Comparison of ENCODE assay signal across 35 cellular contexts in the genomic region with DNA sequence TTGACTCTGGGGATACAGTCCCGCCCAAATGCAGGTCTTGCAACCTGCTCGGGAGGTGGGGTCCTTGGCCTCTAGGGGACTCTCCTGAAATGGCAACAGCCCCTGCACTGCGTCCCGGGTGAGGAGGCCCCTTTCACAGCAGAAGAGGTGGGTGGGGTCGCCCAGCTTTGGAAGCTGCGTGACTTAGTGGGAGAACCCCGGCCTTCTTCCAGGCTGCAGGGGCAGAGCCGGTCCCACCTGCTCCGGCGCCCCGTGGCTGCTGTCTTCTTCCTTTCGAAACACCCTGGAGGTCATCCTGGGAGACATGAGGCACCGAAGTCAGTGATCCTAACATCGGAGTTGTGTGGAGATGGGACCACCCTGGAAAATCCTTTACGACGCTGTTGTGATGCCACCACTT.
"Had no signal": no experiment of that assay in that cellular context is flagged by ENCODE, and none has a peak within 500 bp of the region (broad histone marks: within the 10 kb centered on the region; RNA-seq: fewer than 3 reads in every experiment).

No MANE protein-coding gene starts in this region.

- ATAC-seq: activated CD4-positive, alpha-beta T cell treated with anti-CD3 and anti-CD28 coated beads for 36 hours; activated CD8-positive, alpha-beta memory T cell treated with anti-CD3 and anti-CD28 coated beads, Interleukin-2, amount 10 ng/mL, durations not matched to agents 7 days and 5 days; activated CD8-positive, alpha-beta T cell treated with anti-CD3 and anti-CD28 coated beads, Interleukin-2, amount 10 ng/mL, durations not matched to agents 7 days and 5 days; activated naive CD8-positive, alpha-beta T cell treated with anti-CD3 and anti-CD28 coated beads, Interleukin-2, amount 50 U/mL, for 24 hours; body of pancreas; effector memory CD8-positive, alpha-beta T cell; gastroesophageal sphincter; heart right ventricle; T-helper 17 cell had no signal

- H3K36me3 ChIP-seq: adrenal gland, esophagus squamous epithelium, gastroesophageal sphincter, heart right ventricle, WERI-Rb-1 had no signal

- H3K27me3 ChIP-seq: adrenal gland, body of pancreas had no signal

- H3K27me3 Mint-ChIP-seq: activated CD4-positive, alpha-beta T cell treated with anti-CD3 and anti-CD28 coated beads, Interleukin-2, amount 10 ng/mL, durations not matched to agents 24 days and 14 days; activated CD8-positive, alpha-beta memory T cell treated with anti-CD3 and anti-CD28 coated beads, Interleukin-2, amount 10 ng/mL, durations not matched to agents 7 days and 5 days had no signal

- H3K4me1 Mint-ChIP-seq: activated CD4-positive, alpha-beta T cell treated with anti-CD3 and anti-CD28 coated beads for 36 hours; activated CD4-positive, alpha-beta T cell treated with anti-CD3 and anti-CD28 coated beads, Interleukin-2, amount 10 ng/mL, durations not matched to agents 24 days and 14 days; activated CD8-positive, alpha-beta memory T cell treated with anti-CD3 and anti-CD28 coated beads, Interleukin-2, amount 10 ng/mL, durations not matched to agents 7 days and 5 days; activated naive CD4-positive, alpha-beta T cell treated with anti-CD3 and anti-CD28 coated beads, Interleukin-2, amount 50 U/mL, for 24 hours; activated naive CD8-positive, alpha-beta T cell treated with anti-CD3 and anti-CD28 coated beads for 36 hours; activated naive CD8-positive, alpha-beta T cell treated with anti-CD3 and anti-CD28 coated beads, Interleukin-2, amount 50 U/mL, for 24 hours; T-helper 17 cell had no signal

- H3K27ac Mint-ChIP-seq: activated CD4-positive, alpha-beta memory T cell treated with anti-CD3 and anti-CD28 coated beads for 36 hours; activated CD4-positive, alpha-beta T cell treated with anti-CD3 and anti-CD28 coated beads for 36 hours; activated CD4-positive, alpha-beta T cell treated with anti-CD3 and anti-CD28 coated beads, Interleukin-2, amount 10 ng/mL, durations not matched to agents 24 days and 14 days; activated CD8-positive, alpha-beta memory T cell treated with anti-CD3 and anti-CD28 coated beads, Interleukin-2, amount 10 ng/mL, durations not matched to agents 7 days and 5 days; activated CD8-positive, alpha-beta T cell treated with anti-CD3 and anti-CD28 coated beads, Interleukin-2, amount 10 ng/mL, durations not matched to agents 7 days and 5 days; activated naive CD4-positive, alpha-beta T cell treated with anti-CD3 and anti-CD28 coated beads for 36 hours; activated naive CD4-positive, alpha-beta T cell treated with anti-CD3 and anti-CD28 coated beads, Interleukin-2, amount 50 U/mL, for 24 hours; activated naive CD8-positive, alpha-beta T cell treated with anti-CD3 and anti-CD28 coated beads for 36 hours; activated naive CD8-positive, alpha-beta T cell treated with anti-CD3 and anti-CD28 coated beads, Interleukin-2, amount 50 U/mL, for 24 hours; activated T-helper 1 cell treated with anti-CD3 and anti-CD28 coated beads, Interleukin-12 subunit alpha, Interleukin-12 subunit beta, Interleukin-2, Interleukin-4 antibody, amounts not matched to agents 30 ng/mL and 10 ng/mL and 1 ng/mL, durations not matched to agents 14 hours and 24 hours and 36 hours; activated T-helper 2 cell treated with anti-CD3 and anti-CD28 coated beads, Interferon-gamma antibody, Interleukin-2, Interleukin-4, amounts not matched to agents 10 μg/mL and 5 μg/mL and 100 μg/mL, durations not matched to agents 14 hours and 24 hours and 36 hours; effector memory CD8-positive, alpha-beta T cell; T-helper 17 cell; T-helper 2 cell treated with Interferon-gamma antibody and Interleukin-4, amounts not matched to agents 5 μg/mL and 100 μg/mL, for 36 hours had no signal

- H3K4me3 Mint-ChIP-seq: activated CD4-positive, alpha-beta memory T cell treated with anti-CD3 and anti-CD28 coated beads for 36 hours; activated CD4-positive, alpha-beta T cell treated with anti-CD3 and anti-CD28 coated beads for 36 hours; activated CD4-positive, alpha-beta T cell treated with anti-CD3 and anti-CD28 coated beads, Interleukin-2, amount 10 ng/mL, durations not matched to agents 24 days and 14 days; activated CD8-positive, alpha-beta memory T cell treated with anti-CD3 and anti-CD28 coated beads, Interleukin-2, amount 10 ng/mL, durations not matched to agents 7 days and 5 days; activated CD8-positive, alpha-beta T cell treated with anti-CD3 and anti-CD28 coated beads, Interleukin-2, amount 10 ng/mL, durations not matched to agents 7 days and 5 days; activated naive CD4-positive, alpha-beta T cell treated with anti-CD3 and anti-CD28 coated beads for 36 hours; activated naive CD4-positive, alpha-beta T cell treated with anti-CD3 and anti-CD28 coated beads, Interleukin-2, amount 50 U/mL, for 24 hours; activated naive CD8-positive, alpha-beta T cell treated with anti-CD3 and anti-CD28 coated beads for 36 hours; activated naive CD8-positive, alpha-beta T cell treated with anti-CD3 and anti-CD28 coated beads, Interleukin-2, amount 50 U/mL, for 24 hours; activated T-helper 1 cell treated with anti-CD3 and anti-CD28 coated beads, Interleukin-12 subunit alpha, Interleukin-12 subunit beta, Interleukin-2, Interleukin-4 antibody, amounts not matched to agents 30 ng/mL and 10 ng/mL and 1 ng/mL, durations not matched to agents 14 hours and 24 hours and 36 hours; effector memory CD8-positive, alpha-beta T cell; T-helper 17 cell; T-helper 2 cell treated with Interferon-gamma antibody and Interleukin-4, amounts not matched to agents 5 μg/mL and 100 μg/mL, for 36 hours had no signal

- DNase-seq: activated CD4-positive, alpha-beta memory T cell treated with anti-CD3 and anti-CD28 coated beads for 36 hours; activated CD4-positive, alpha-beta T cell treated with anti-CD3 and anti-CD28 coated beads for 36 hours; activated CD4-positive, alpha-beta T cell treated with anti-CD3 and anti-CD28 coated beads, Interleukin-2, amount 10 ng/mL, durations not matched to agents 24 days and 14 days; activated CD4-positive, CD25-positive, alpha-beta regulatory T cell; activated CD4-positive, CD25-positive, alpha-beta regulatory T cell treated with anti-CD3 and anti-CD28 coated beads, Interleukin-2, amount 50 U/mL, for 72 hours; activated CD8-positive, alpha-beta memory T cell treated with anti-CD3 and anti-CD28 coated beads, Interleukin-2, amount 10 ng/mL, durations not matched to agents 7 days and 5 days; activated CD8-positive, alpha-beta memory T cell treated with anti-CD3 and anti-CD28 coated beads, Interleukin-2, amount 50 U/mL, for 4 hours; activated CD8-positive, alpha-beta T cell treated with anti-CD3 and anti-CD28 coated beads, Interleukin-2, amount 10 ng/mL, durations not matched to agents 7 days and 5 days; activated effector memory CD4-positive, alpha-beta T cell treated with anti-CD3 and anti-CD28 coated beads, Interleukin-2, amount 50 U/mL, for 16 hours; activated naive CD4-positive, alpha-beta T cell treated with anti-CD3 and anti-CD28 coated beads for 36 hours; activated naive CD8-positive, alpha-beta T cell treated with anti-CD3 and anti-CD28 coated beads for 36 hours; activated naive CD8-positive, alpha-beta T cell treated with anti-CD3 and anti-CD28 coated beads, Interleukin-2, amount 50 U/mL, for 24 hours; activated T-cell treated with anti-CD3 and anti-CD28 coated beads, Interleukin-2, amount 50 U/mL, for 1 hour; activated T-cell treated with anti-CD3 and anti-CD28 coated beads, Interleukin-2, amount 50 U/mL, for 48 hours; adrenal gland; amygdala; aorta; body of pancreas; caudate nucleus; cortex of kidney; dermis blood vessel endothelial cell; effector CD4-positive, alpha-beta T cell; effector memory CD8-positive, alpha-beta T cell; esophagus squamous epithelium; foreskin melanocyte; heart right ventricle; T-helper 17 cell; T1000; WERI-Rb-1 had no signal

- H3K4me3 ChIP-seq: adrenal gland, body of pancreas, esophagus squamous epithelium, gastroesophageal sphincter, heart right ventricle had no signal

- H3K27ac ChIP-seq: adrenal gland, body of pancreas, epithelial cell of prostate, esophagus squamous epithelium, gastroesophageal sphincter, heart right ventricle, WERI-Rb-1 had no signal

- H3K9me3 Mint-ChIP-seq: activated CD4-positive, alpha-beta T cell treated with anti-CD3 and anti-CD28 coated beads, Interleukin-2, amount 10 ng/mL, durations not matched to agents 24 days and 14 days; activated naive CD4-positive, alpha-beta T cell treated with anti-CD3 and anti-CD28 coated beads, Interleukin-2, amount 50 U/mL, for 24 hours; activated T-helper 1 cell treated with anti-CD3 and anti-CD28 coated beads, Interleukin-12 subunit alpha, Interleukin-12 subunit beta, Interleukin-2, Interleukin-4 antibody, amounts not matched to agents 30 ng/mL and 10 ng/mL and 1 ng/mL, durations not matched to agents 14 hours and 24 hours and 36 hours; effector memory CD8-positive, alpha-beta T cell; T-helper 2 cell treated with Interferon-gamma antibody and Interleukin-4, amounts not matched to agents 5 μg/mL and 100 μg/mL, for 36 hours had no signal

- H3K4me1 ChIP-seq: adrenal gland, body of pancreas, esophagus squamous epithelium, gastroesophageal sphincter had no signal

- H3K36me3 Mint-ChIP-seq: activated CD4-positive, alpha-beta memory T cell treated with anti-CD3 and anti-CD28 coated beads for 36 hours; activated CD8-positive, alpha-beta memory T cell treated with anti-CD3 and anti-CD28 coated beads, Interleukin-2, amount 10 ng/mL, durations not matched to agents 7 days and 5 days; activated naive CD4-positive, alpha-beta T cell treated with anti-CD3 and anti-CD28 coated beads, Interleukin-2, amount 50 U/mL, for 24 hours; activated naive CD8-positive, alpha-beta T cell treated with anti-CD3 and anti-CD28 coated beads for 36 hours had no signal
